8 cellular contexts compared by ENCODE assay signal in the genomic region with DNA sequence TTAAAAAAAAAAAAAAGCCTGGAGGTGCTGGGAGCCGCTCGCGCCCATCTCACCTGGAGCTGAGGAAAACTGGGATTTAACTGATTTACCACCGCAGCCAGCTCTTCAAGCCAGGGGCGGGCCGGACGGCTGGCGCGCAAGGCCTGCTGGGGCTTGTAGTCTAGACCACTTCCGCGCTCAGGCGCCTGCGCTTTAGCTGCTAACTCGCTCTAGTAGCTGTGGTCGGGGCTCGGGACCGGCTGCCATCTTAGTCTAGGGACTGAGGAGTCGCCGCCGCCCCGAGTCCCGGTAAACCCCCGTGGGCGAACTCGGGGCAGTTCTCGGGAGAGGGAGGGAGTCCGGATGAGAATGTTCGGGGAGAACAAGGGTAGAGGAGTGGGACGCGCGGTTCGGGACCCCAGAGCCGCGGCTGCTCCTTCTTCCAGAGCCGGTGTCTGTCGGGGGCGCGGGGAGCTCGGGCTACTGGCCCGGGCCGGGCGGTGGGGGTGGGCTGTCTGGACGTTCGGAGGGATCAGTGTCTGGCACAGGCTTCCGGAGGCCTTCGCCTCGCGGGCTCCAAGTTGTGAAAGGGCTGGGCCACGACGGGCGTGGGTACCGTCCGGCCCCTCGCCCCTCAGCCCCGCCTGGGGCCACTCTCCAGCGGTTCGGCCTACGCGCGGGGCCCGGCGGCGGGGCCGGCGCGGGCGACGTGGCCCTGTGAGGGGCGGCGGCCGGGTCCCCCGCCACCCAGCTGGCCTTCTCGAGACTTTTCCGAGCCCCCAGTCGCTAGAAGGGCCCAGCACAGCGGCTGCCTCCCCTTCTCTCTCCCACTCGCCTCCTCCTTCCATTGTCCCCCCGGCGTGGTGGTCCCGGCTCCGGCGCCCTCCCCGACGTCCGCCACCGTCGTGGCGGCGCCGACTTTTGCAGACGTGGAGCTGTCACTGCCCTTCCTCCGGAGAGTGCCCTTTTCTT. TPM values are rescaled to one million over a fixed set of nuclear protein-coding genes. Genes with fewer than 3 reads are reported as not detected.
DNase-seq lines count a peak whose midpoint lies in the region; TF ChIP-seq lines count a peak whose summit lies in the region.

A gene (plus strand): TSS at position 212 of the 951 bp plus-strand sequence. CDS start 30,539 bp downstream, outside the sequence.

- H3K79me2 ChIP-seq in MM.1S (ENCODE audit: low read length) = peaks cover 53% of the 10 kb centered on the region
- H3K79me2 ChIP-seq in neural progenitor cell (ENCODE audit: low read depth) = peaks cover 52% of the 10 kb centered on the region

- peaks cover 16% of the 10 kb centered on the region for H3K36me3 Mint-ChIP-seq in neural progenitor cell

- H3F3A ChIP-seq in MM.1S (ENCODE audit: insufficient read depth, low read length) (peaks cover 17% of the 10 kb centered on the region; the same call in 1 of the 2 replicates), neural progenitor cell (ENCODE audit: low read depth) (no peaks in the 10 kb centered on the region)

- H2AFZ ChIP-seq in MM.1S (ENCODE audit: low read length) (peak within 1 kb of the TSS; percentile 67), neural progenitor cell (replicated peaks) (peak within 1 kb of the TSS; percentile 94)

- peak; percentile 92 to 96 for DNase-seq in HAP-1 (ENCODE audit: low spot score in 2 of 2)
- DNase-seq in MM.1S = peak; percentile 97
- DNase-seq in SIG-M5 (lab: John Stamatoyannopoulos, UW) = peak; percentile 71
- DNase-seq in activated gamma-delta T cell treated with Interleukin-2 at 50 U/mL for 16 hours = peak; percentile 89
- peak; percentile 93 to 98 for DNase-seq in foreskin fibroblast
- DNase-seq in neural progenitor cell (ENCODE audit: low spot score) = peak; percentile 98
- DNase-seq in stromal cell of bone marrow (ENCODE audit: low read depth) = peak; percentile 92

- H3K36me3 ChIP-seq in ES-I3 (ENCODE audit: insufficient read depth, low read length) = no peaks in the 10 kb centered on the region
- H3K36me3 ChIP-seq in HAP-1 (replicated peaks) = peaks cover 4% of the 10 kb centered on the region
- H3K36me3 ChIP-seq in MM.1S (replicated peaks; ENCODE audit: insufficient read depth, low read length) = no peaks in the 10 kb centered on the region
- H3K36me3 ChIP-seq in neural progenitor cell = no peaks in the 10 kb centered on the region

- H3K4me2 ChIP-seq in MM.1S (ENCODE audit: low read depth, low read length) (peak within 1 kb of the TSS; percentile 78), neural progenitor cell (peak within 1 kb of the TSS; percentile 83)

- H3K9me2 ChIP-seq in MM.1S (replicated peaks; ENCODE audit: insufficient read depth, low read length) = no peaks in the 10 kb centered on the region

- in situ Hi-C loops in HAP-1 (cut with MboI; ENCODE audit: low sequenced_read_pairs) = no loop called here

- H3K27ac Mint-ChIP-seq in neural progenitor cell = peak within 1 kb of the TSS; percentile 99

- peaks cover 27% of the 10 kb centered on the region for H3K4me1 Mint-ChIP-seq in neural progenitor cell

- H3K9ac ChIP-seq in ES-I3 (ENCODE audit: low read depth, low read length) (peak within 1 kb of the TSS; percentile 86), MM.1S (ENCODE audit: low read length) (peak within 1 kb of the TSS; percentile 87), neural progenitor cell (peak within 1 kb of the TSS; percentile 93)

- peaks cover 2% of the 10 kb centered on the region for H3K9me3 Mint-ChIP-seq in neural progenitor cell

- H4K20me1 ChIP-seq in MM.1S (ENCODE audit: insufficient read depth, low read length) (peaks cover 7% of the 10 kb centered on the region; the same call in 1 of the 2 replicates), neural progenitor cell (ENCODE audit: low read depth) (peaks cover 45% of the 10 kb centered on the region)

- H3K27ac ChIP-seq in MM.1S (ENCODE audit: low read length) = peak within 1 kb of the TSS; percentile 46; the same call in 1 of the 2 replicates
- H3K27ac ChIP-seq in neural progenitor cell = peak within 1 kb of the TSS; percentile 33

- H3K4me3 Mint-ChIP-seq in neural progenitor cell = peak within 1 kb of the TSS; percentile 100

- H3K27me3 Mint-ChIP-seq in neural progenitor cell (ENCODE audit: insufficient read depth, low read depth) = peaks cover 3% of the 10 kb centered on the region

- TF ChIP-seq CTCF in MM.1S (IDR thresholded peaks at IDR 0.05; ENCODE audit: low read length) (no peak), foreskin fibroblast (IDR thresholded peaks at IDR 0.05; ENCODE audit: low read depth, low read length) (no peak), neural progenitor cell (IDR thresholded peaks at IDR 0.05) (no peak)

- H3K9me3 ChIP-seq in ES-I3 (ENCODE audit: control insufficient read depth, insufficient read depth, low read length) (no peaks in the 10 kb centered on the region), HAP-1 (no peaks in the 10 kb centered on the region), MM.1S (replicated peaks; ENCODE audit: insufficient read depth, low read length) (no peaks in the 10 kb centered on the region), neural progenitor cell (ENCODE audit: low read depth) (no peaks in the 10 kb centered on the region)

- H3K27me3 ChIP-seq in HAP-1 (ENCODE audit: low read depth) (no peaks in the 10 kb centered on the region), MM.1S (replicated peaks; ENCODE audit: insufficient read depth, low read length) (no peaks in the 10 kb centered on the region), neural progenitor cell (no peaks in the 10 kb centered on the region)

- H3K4me3 ChIP-seq in HAP-1 (peak within 1 kb of the TSS; percentile 85), MM.1S (ENCODE audit: low read length) (peak within 1 kb of the TSS; percentile 86), foreskin fibroblast (ENCODE audit: low read depth in 1 of 2, low read length in 2 of 2) (peak within 1 kb of the TSS; percentile 75 to 90), neural progenitor cell (peak within 1 kb of the TSS; percentile 100)

- H3K4me1 ChIP-seq in ES-I3 (ENCODE audit: insufficient read depth, low read length) (peaks cover 11% of the 10 kb centered on the region; the same call in 1 of the 2 replicates), HAP-1 (peaks cover 25% of the 10 kb centered on the region), MM.1S (ENCODE audit: low read length) (peaks cover 26% of the 10 kb centered on the region), neural progenitor cell (peaks cover 4% of the 10 kb centered on the region)

RNA-seq across cellular contexts. Expression of the gene that starts here (rescaled TPM):
- 47.4 and 55.2 TPM in 2 replicates for total RNA-seq in neural progenitor cell (ENCODE audit: low replicate concordance)

Comparison
In these comparisons a context has a peak if more than half of its experiments do, and no peak if none do; other contexts are left out.
1. Peak in every context shown above with its lines: DNase-seq, H3K4me3 ChIP-seq and H3K27ac ChIP-seq.